ENCODE assay signal across 8 cellular contexts in the genomic region with DNA sequence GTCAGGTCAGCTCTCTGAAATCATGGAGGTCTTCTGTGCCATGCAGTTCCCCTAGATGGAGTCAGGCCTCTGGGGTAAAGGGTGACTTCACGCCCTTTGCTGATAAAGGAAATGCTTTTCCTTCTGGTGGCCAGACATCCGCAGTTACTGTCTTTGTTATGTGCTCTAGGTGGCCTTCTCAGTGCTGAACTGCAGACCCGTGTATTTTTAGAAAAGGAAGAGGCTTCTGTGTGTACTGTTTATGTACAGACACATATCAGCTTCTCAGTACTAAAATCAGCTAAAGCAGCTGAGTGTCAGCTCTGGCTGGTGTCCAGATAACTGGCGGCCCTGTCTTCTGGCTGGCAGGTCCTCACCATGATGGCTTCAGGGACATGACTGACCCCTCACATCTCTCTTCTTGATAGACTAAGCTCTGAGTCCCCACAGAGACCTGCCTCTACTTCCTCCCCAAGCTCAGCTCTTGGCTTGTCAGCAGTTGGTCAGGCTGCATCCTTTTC.
DNase-seq lines count a peak whose midpoint lies in the region; ATAC-seq and TF ChIP-seq lines count a peak whose summit lies in the region.

No MANE protein-coding gene starts in this region.

- H3K27me3 ChIP-seq in Caco-2 (replicated peaks; ENCODE audit: control insufficient read depth, insufficient read depth, low read length): no peaks in the 10 kb centered on the region
- no peaks in the 10 kb centered on the region for H3K27me3 ChIP-seq in vagina

- CTCF ChIA-PET in Caco-2 (lab: Charles Lee): interaction anchor here (0.9 to 1.3 kb wide), 2 partner anchors 22 to 132 kb away, joined by 5 to 6 read pairs; no protein-coding TSS in a partner anchor

- TF ChIP-seq CTCF in Caco-2 (IDR thresholded peaks at IDR 0.05; ENCODE audit: insufficient read depth in 1 of 2, low read depth in 1 of 2, low read length in 1 of 2, severe bottlenecking in 1 of 2, unreplicated experiment in 1 of 2) (no peak), vagina (IDR thresholded peaks at IDR 0.05) (no peak)

- no peaks in the 10 kb centered on the region for H3K27me3 Mint-ChIP-seq in Caco-2 (ENCODE audit: insufficient read depth, unreplicated experiment)
- H3K27me3 Mint-ChIP-seq in T-helper 1 cell treated with Interleukin-12 subunit alpha and Interleukin-12 subunit beta and Interleukin-4 antibody, amounts not matched to agents 30 μg/mL and 1 μg/mL, for 36 hours (ENCODE audit: low read depth): no peaks in the 10 kb centered on the region

- H3K4me1 ChIP-seq in Caco-2: peaks cover 25% of the 10 kb centered on the region
- peaks cover 56% of the 10 kb centered on the region for H3K4me1 ChIP-seq in vagina

- ATAC-seq in HG02623 (IDR thresholded peaks at IDR 0.05; ENCODE audit: unreplicated experiment): peak; percentile 54

- no peak for TF ChIP-seq POLR2A in vagina (IDR thresholded peaks at IDR 0.05)

- H3K4me3 Mint-ChIP-seq in Caco-2 (ENCODE audit: unreplicated experiment): no peak overlapping the region
- peak overlapping the region; percentile 16 for H3K4me3 Mint-ChIP-seq in T-helper 1 cell treated with Interleukin-12 subunit alpha and Interleukin-12 subunit beta and Interleukin-4 antibody, amounts not matched to agents 30 μg/mL and 1 μg/mL, for 36 hours

- H3K36me3 ChIP-seq in Caco-2 (ENCODE audit: control insufficient read depth, insufficient read depth, low read length) (no peaks in the 10 kb centered on the region), vagina (no peaks in the 10 kb centered on the region)

- no peaks in the 10 kb centered on the region for H3K9me3 Mint-ChIP-seq in Caco-2 (ENCODE audit: unreplicated experiment)
- H3K9me3 Mint-ChIP-seq in T-helper 1 cell treated with Interleukin-12 subunit alpha and Interleukin-12 subunit beta and Interleukin-4 antibody, amounts not matched to agents 30 μg/mL and 1 μg/mL, for 36 hours: no peaks in the 10 kb centered on the region

- no peaks in the 10 kb centered on the region for H3K9me3 ChIP-seq in Caco-2
- H3K9me3 ChIP-seq in vagina: no peaks in the 10 kb centered on the region

- no peak for DNase-seq in Caco-2
- DNase-seq in left kidney (ENCODE audit: low read depth, low spot score): peak; percentile 17
- no peak for DNase-seq in vagina (ENCODE audit: extremely low spot score in 2 of 2)
- no peak for DNase-seq in germinal center (ENCODE audit: low spot score)
- no peak for DNase-seq in kidney glomerular epithelial cell (lab: John Stamatoyannopoulos, UW)
- DNase-seq in NCI-H2196 (lab: John Stamatoyannopoulos, UW; ENCODE audit: unreplicated experiment): no peak

- peak overlapping the region; percentile 32 for H3K27ac ChIP-seq in vagina

- no TSS peak for BruUV-seq in Caco-2 (replicated peaks; lab: Mats Ljungman, UMichigan)

- peak overlapping the region; percentile 77 for H3K27ac Mint-ChIP-seq in Caco-2 (ENCODE audit: unreplicated experiment)
- peak overlapping the region; percentile 58 for H3K27ac Mint-ChIP-seq in T-helper 1 cell treated with Interleukin-12 subunit alpha and Interleukin-12 subunit beta and Interleukin-4 antibody, amounts not matched to agents 30 μg/mL and 1 μg/mL, for 36 hours

- H3K36me3 Mint-ChIP-seq in Caco-2 (ENCODE audit: insufficient read depth, unreplicated experiment): peaks cover 14% of the 10 kb centered on the region
- peaks cover 2% of the 10 kb centered on the region for H3K36me3 Mint-ChIP-seq in T-helper 1 cell treated with Interleukin-12 subunit alpha and Interleukin-12 subunit beta and Interleukin-4 antibody, amounts not matched to agents 30 μg/mL and 1 μg/mL, for 36 hours (ENCODE audit: low read depth)

- POLR2A ChIA-PET in Caco-2 (lab: Charles Lee): no interaction called here

- H3K4me1 Mint-ChIP-seq in Caco-2 (ENCODE audit: low read depth, unreplicated experiment): peaks cover 48% of the 10 kb centered on the region
- peaks cover 33% of the 10 kb centered on the region for H3K4me1 Mint-ChIP-seq in T-helper 1 cell treated with Interleukin-12 subunit alpha and Interleukin-12 subunit beta and Interleukin-4 antibody, amounts not matched to agents 30 μg/mL and 1 μg/mL, for 36 hours (ENCODE audit: low read depth)

- H3K4me3 ChIP-seq in Caco-2 (ENCODE audit: low read depth, low read length) (no peak overlapping the region), vagina (no peak overlapping the region)

- intact Hi-C loops in Caco-2 (cut with micrococcal nuclease; ENCODE audit: unreplicated experiment) (loop anchor here (1.0 kb wide), 1 partner anchor 12 kb away; no protein-coding TSS in a partner anchor), vagina (cut with DNase I) (no loop called here)
